Comparison of ENCODE assay signal across 23 cellular contexts in the genomic region with DNA sequence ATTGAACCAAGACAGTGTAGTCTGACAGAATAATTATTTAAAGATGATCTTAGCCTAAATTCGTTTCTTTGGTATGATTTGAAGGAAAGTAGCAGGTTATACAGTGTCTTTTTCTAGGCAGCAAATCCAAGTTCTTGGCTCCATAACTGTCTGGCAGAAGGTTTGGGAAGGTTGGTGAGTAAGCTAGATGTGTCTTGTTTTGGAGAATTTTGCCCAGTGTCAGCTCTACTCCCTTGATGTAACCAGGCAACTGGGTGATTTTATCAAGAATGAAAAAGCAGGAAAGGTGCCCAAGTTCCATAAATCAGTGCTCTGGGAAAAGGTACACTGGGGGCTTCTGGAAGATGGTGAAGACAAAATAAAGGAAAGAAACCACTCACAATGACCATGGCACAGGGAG.
"Had no signal": no experiment of that assay in that cellular context is flagged by ENCODE, and none has a peak within 500 bp of the region (broad histone marks: within the 10 kb centered on the region; RNA-seq: fewer than 3 reads in every experiment).

No MANE protein-coding gene starts in this region.

- DNase-seq: activated CD4-positive, alpha-beta memory T cell treated with anti-CD3 and anti-CD28 coated beads for 36 hours; activated CD4-positive, alpha-beta T cell treated with anti-CD3 and anti-CD28 coated beads for 36 hours; activated CD4-positive, alpha-beta T cell treated with anti-CD3 and anti-CD28 coated beads, Interleukin-2, amount 10 ng/mL, durations not matched to agents 24 days and 14 days; activated CD4-positive, CD25-positive, alpha-beta regulatory T cell; activated CD4-positive, CD25-positive, alpha-beta regulatory T cell treated with anti-CD3 and anti-CD28 coated beads, Interleukin-2, amount 50 U/mL, for 72 hours; activated CD8-positive, alpha-beta memory T cell treated with anti-CD3 and anti-CD28 coated beads, Interleukin-2, amount 10 ng/mL, durations not matched to agents 7 days and 5 days; activated CD8-positive, alpha-beta memory T cell treated with anti-CD3 and anti-CD28 coated beads, Interleukin-2, amount 50 U/mL, for 4 hours; activated CD8-positive, alpha-beta T cell treated with anti-CD3 and anti-CD28 coated beads, Interleukin-2, amount 10 ng/mL, durations not matched to agents 7 days and 5 days; activated gamma-delta T cell; activated naive CD4-positive, alpha-beta T cell; activated naive CD4-positive, alpha-beta T cell treated with anti-CD3 and anti-CD28 coated beads, Interleukin-2, amount 10 ng/mL, durations not matched to agents 7 days and 5 days; activated naive CD8-positive, alpha-beta T cell treated with anti-CD3 and anti-CD28 coated beads, Interleukin-2, amount 10 ng/mL, durations not matched to agents 7 days and 5 days; activated T-cell treated with anti-CD3 and anti-CD28 coated beads, Interleukin-2, amount 50 U/mL, for 1 hour; activated T-cell treated with anti-CD3 and anti-CD28 coated beads, Interleukin-2, amount 50 U/mL, for 72 hours; brain microvascular endothelial cell; effector CD8-positive, alpha-beta T cell; endodermal cell; erythroblast; esophagus squamous epithelium; foreskin melanocyte; T-helper 2 cell had no signal

- H3K4me3 ChIP-seq: coronary artery, esophagus squamous epithelium, gastroesophageal sphincter had no signal

- H3K27me3 ChIP-seq: gastroesophageal sphincter had no signal

- H3K4me1 ChIP-seq: esophagus squamous epithelium, gastroesophageal sphincter had no signal

- H3K27ac ChIP-seq: brain microvascular endothelial cell, coronary artery, esophagus squamous epithelium, gastroesophageal sphincter had no signal

- H3K36me3 ChIP-seq: brain microvascular endothelial cell, esophagus squamous epithelium, gastroesophageal sphincter had no signal

- H3K9me3 ChIP-seq: esophagus squamous epithelium, gastroesophageal sphincter had no signal
